ENCODE assay signal across 23 cellular contexts in the genomic region with DNA sequence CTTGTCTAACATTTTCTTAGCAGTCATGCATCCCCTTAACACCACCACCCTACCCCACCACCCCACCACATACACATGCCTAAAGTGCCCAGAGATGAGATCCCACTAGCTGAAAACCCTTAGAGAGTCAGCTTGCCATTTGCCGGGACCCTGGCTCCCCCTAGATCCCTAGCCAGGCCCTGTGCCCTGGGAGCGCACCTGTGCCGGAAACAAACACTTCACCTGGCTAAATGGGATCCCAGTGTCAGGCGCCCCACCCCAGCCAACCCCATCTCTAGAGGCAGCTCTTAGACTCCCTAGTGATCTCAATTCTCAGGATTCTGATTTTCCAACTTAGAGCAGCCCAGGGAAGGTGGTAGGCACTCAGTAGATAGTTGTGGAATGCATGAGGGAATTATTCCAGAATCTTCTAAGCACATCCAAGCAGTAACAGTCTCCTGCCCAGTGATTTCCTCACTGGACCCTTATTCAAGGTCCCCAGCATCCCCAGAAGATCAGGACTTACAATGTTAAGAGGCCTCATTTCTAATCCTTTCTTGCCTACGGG.
A peak's percentile ranks its signal among the peaks of the same experiment; 100 is the strongest.
DNase-seq lines count a peak whose midpoint lies in the region; ATAC-seq and TF ChIP-seq lines count a peak whose summit lies in the region.
"Had no signal": no experiment of that assay in that cellular context is flagged by ENCODE, and none has a peak within 500 bp of the region (broad histone marks: within the 10 kb centered on the region; RNA-seq: fewer than 3 reads in every experiment).

No MANE protein-coding gene starts in this region.

- H3K9me3 Mint-ChIP-seq in type B pancreatic cell, result no peaks in the 10 kb centered on the region
- H3K9me3 Mint-ChIP-seq: activated T-cell treated with anti-CD3 and anti-CD28 coated beads, Interleukin-2, amount 50 U/mL, for 4 hours; natural killer cell treated with Interleukin-12 subunit alpha and Interleukin-12 subunit beta and Interleukin-15 and Interleukin-18, amount 100 ng/mL, for 72 hours; T-helper 1 cell treated with Interleukin-12 subunit alpha and Interleukin-12 subunit beta and Interleukin-4 antibody, amounts not matched to agents 30 μg/mL and 1 μg/mL, for 36 hours had no signal

- H3K27me3 Mint-ChIP-seq in type B pancreatic cell, result no peaks in the 10 kb centered on the region
- H3K27me3 Mint-ChIP-seq: activated CD4-positive, alpha-beta T cell treated with anti-CD3 and anti-CD28 coated beads for 36 hours had no signal

- DNase-seq in cardiac septum (ENCODE audit: low spot score) (peak; percentile 60), left cardiac atrium (no peak), mammary epithelial cell (no peak), type B pancreatic cell (ENCODE audit: extremely low spot score, unreplicated experiment) (no peak), SKM-1 treated with dmso at 0.1 percent for 144 hours (lab: John Stamatoyannopoulos, UW; ENCODE audit: unreplicated experiment) (no peak), hypothalamus (lab: John Stamatoyannopoulos, UW) (no peak)
- DNase-seq: activated CD4-positive, alpha-beta T cell treated with anti-CD3 and anti-CD28 coated beads for 36 hours; activated CD8-positive, alpha-beta memory T cell treated with anti-CD3 and anti-CD28 coated beads for 24 hours; activated naive CD4-positive, alpha-beta T cell treated with anti-CD3 and anti-CD28 coated beads for 36 hours; activated T-cell treated with anti-CD3 and anti-CD28 coated beads, Interleukin-2, amount 50 U/mL, for 4 hours; anterior cingulate cortex; BE2C; cerebellar nuclear complex; DMS79; gastrocnemius medialis; NCI-H510A; SJCRH30 had no signal

- H3K9me3 ChIP-seq in mammary epithelial cell (replicated peaks; ENCODE audit: insufficient read depth, low read length), result no peaks in the 10 kb centered on the region
- H3K9me3 ChIP-seq in muscle layer of duodenum (ENCODE audit: control insufficient read depth in 1 of 2, low read length in 2 of 2), result no peaks in the 10 kb centered on the region
- H3K9me3 ChIP-seq: BE2C, gastrocnemius medialis, SJCRH30 had no signal

- WGBS in mammary epithelial cell (ENCODE audit: low coverage, missing lambda C conversion rate), result 78% methylated on average over 5 of the region's 5 CpGs

- H3K4me1 ChIP-seq in mammary epithelial cell (ENCODE audit: insufficient read depth, low read length) (peaks cover 13% of the 10 kb centered on the region), muscle layer of duodenum (ENCODE audit: control insufficient read depth in 1 of 2, insufficient read depth in 2 of 2, low read length in 2 of 2) (peaks cover 5 to 14% of the 10 kb centered on the region in 2 donors)
- H3K4me1 ChIP-seq: parathyroid adenoma, SJCRH30 had no signal

- H3K4me3 Mint-ChIP-seq in type B pancreatic cell, result no peak overlapping the region
- H3K4me3 Mint-ChIP-seq: activated CD4-positive, alpha-beta T cell treated with anti-CD3 and anti-CD28 coated beads for 36 hours; activated naive CD4-positive, alpha-beta T cell treated with anti-CD3 and anti-CD28 coated beads for 36 hours; activated T-cell treated with anti-CD3 and anti-CD28 coated beads, Interleukin-2, amount 50 U/mL, for 4 hours; natural killer cell treated with Interleukin-12 subunit alpha and Interleukin-12 subunit beta and Interleukin-15 and Interleukin-18, amount 100 ng/mL, for 72 hours; T-helper 1 cell treated with Interleukin-12 subunit alpha and Interleukin-12 subunit beta and Interleukin-4 antibody, amounts not matched to agents 30 μg/mL and 1 μg/mL, for 36 hours had no signal

- H3K36me3 ChIP-seq in mammary epithelial cell (ENCODE audit: insufficient read depth, low read length) (no peaks in the 10 kb centered on the region), muscle layer of duodenum (ENCODE audit: control insufficient read depth in 1 of 2, insufficient read depth in 2 of 2, low read length in 2 of 2) (no peaks in the 10 kb centered on the region)
- H3K36me3 ChIP-seq: gastrocnemius medialis, SJCRH30 had no signal

- CTCF ChIA-PET in mammary epithelial cell (lab: Charles Lee; ENCODE audit: low non-redundant PET), result no interaction called here

- no peaks in the 10 kb centered on the region for H3K79me2 ChIP-seq in mammary epithelial cell (ENCODE audit: insufficient read depth, low read length)
- H3K79me2 ChIP-seq: parathyroid adenoma had no signal

- no peaks in the 10 kb centered on the region for H4K20me1 ChIP-seq in mammary epithelial cell (ENCODE audit: insufficient read depth, low read length)

- H3K36me3 Mint-ChIP-seq in type B pancreatic cell, result no peaks in the 10 kb centered on the region
- H3K36me3 Mint-ChIP-seq: natural killer cell treated with Interleukin-12 subunit alpha and Interleukin-12 subunit beta and Interleukin-15 and Interleukin-18, amount 100 ng/mL, for 72 hours had no signal

- BruUV-seq in mammary epithelial cell (replicated peaks; lab: Mats Ljungman, UMichigan), result no TSS peak

- in situ Hi-C loops in mammary epithelial cell (cut with MboI; ENCODE audit: low sequenced_read_pairs in 2 of 2), result no loop called here

- H3K9ac ChIP-seq in mammary epithelial cell (ENCODE audit: insufficient read depth, low read length), result no peak overlapping the region
- H3K9ac ChIP-seq: parathyroid adenoma had no signal

- dilution Hi-C loops in mammary epithelial cell (cut with HindIII; ENCODE audit: low sequenced_read_pairs), result no loop called here

- H3K4me1 Mint-ChIP-seq in type B pancreatic cell (ENCODE audit: unreplicated experiment), result peaks cover 9% of the 10 kb centered on the region
- H3K4me1 Mint-ChIP-seq: activated CD4-positive, alpha-beta T cell treated with anti-CD3 and anti-CD28 coated beads for 36 hours had no signal

- TF ChIP-seq CTCF in mammary epithelial cell (conservative IDR thresholded peaks at IDR 0.05 in 1 of 2, IDR thresholded peaks at IDR 0.05 in 1 of 2; ENCODE audit: extremely low read depth in 1 of 2, insufficient read depth in 1 of 2, low read depth in 1 of 2, low read length in 2 of 2) (no peak), type B pancreatic cell (conservative IDR thresholded peaks at IDR 0.05) (no peak)

- H3K27ac ChIP-seq in mammary epithelial cell (ENCODE audit: insufficient read depth, low read depth, low read length), result no peak overlapping the region
- H3K27ac ChIP-seq in muscle layer of duodenum (ENCODE audit: low read length), result peak overlapping the region; percentile 40
- H3K27ac ChIP-seq: gastrocnemius medialis, parathyroid adenoma, SJCRH30 had no signal

- H2AFZ ChIP-seq in mammary epithelial cell (ENCODE audit: low read depth, low read length), result peak overlapping the region; percentile 71
- H2AFZ ChIP-seq: parathyroid adenoma had no signal

- intact Hi-C loops in cardiac septum (cut with DNase I) (no loop called here), left cardiac atrium (cut with DNase I) (no loop called here), mammary epithelial cell (cut with micrococcal nuclease) (no loop called here)

- H3K27me3 ChIP-seq in mammary epithelial cell (ENCODE audit: insufficient read depth, low read length), result no peaks in the 10 kb centered on the region
- H3K27me3 ChIP-seq in muscle layer of duodenum (ENCODE audit: low read depth, low read length), result no peaks in the 10 kb centered on the region
- H3K27me3 ChIP-seq: BE2C, gastrocnemius medialis, SJCRH30 had no signal

- peak overlapping the region; percentile 51 for H3K27ac Mint-ChIP-seq in type B pancreatic cell
- H3K27ac Mint-ChIP-seq: activated CD4-positive, alpha-beta T cell treated with anti-CD3 and anti-CD28 coated beads for 36 hours; activated naive CD4-positive, alpha-beta T cell treated with anti-CD3 and anti-CD28 coated beads for 36 hours; natural killer cell treated with Interleukin-12 subunit alpha and Interleukin-12 subunit beta and Interleukin-15 and Interleukin-18, amount 100 ng/mL, for 72 hours; T-helper 1 cell treated with Interleukin-12 subunit alpha and Interleukin-12 subunit beta and Interleukin-4 antibody, amounts not matched to agents 30 μg/mL and 1 μg/mL, for 36 hours had no signal

- H3K4me3 ChIP-seq in mammary epithelial cell (replicated peaks in 1 of 3; ENCODE audit: insufficient read depth in 1 of 3, low read depth in 2 of 3, low read length in 3 of 3) (no peak overlapping the region), muscle layer of duodenum (ENCODE audit: low read depth in 1 of 2, low read length in 2 of 2) (no peak overlapping the region)
- H3K4me3 ChIP-seq: gastrocnemius medialis, SJCRH30 had no signal

- ATAC-seq in left cardiac atrium (no peak), HG02938 (IDR thresholded peaks at IDR 0.05; ENCODE audit: unreplicated experiment) (no peak)
- ATAC-seq: activated CD4-positive, alpha-beta T cell treated with anti-CD3 and anti-CD28 coated beads for 36 hours; activated T-cell treated with anti-CD3 and anti-CD28 coated beads, Interleukin-2, amount 50 U/mL, for 4 hours; gastrocnemius medialis; natural killer cell treated with Interleukin-12 subunit alpha and Interleukin-12 subunit beta and Interleukin-15 and Interleukin-18, amount 100 ng/mL, for 72 hours; Panc1 had no signal

- H3K4me2 ChIP-seq in mammary epithelial cell (ENCODE audit: insufficient read depth, low read depth, low read length), result no peak overlapping the region
